20 cellular contexts compared by ENCODE assay signal in the genomic region with DNA sequence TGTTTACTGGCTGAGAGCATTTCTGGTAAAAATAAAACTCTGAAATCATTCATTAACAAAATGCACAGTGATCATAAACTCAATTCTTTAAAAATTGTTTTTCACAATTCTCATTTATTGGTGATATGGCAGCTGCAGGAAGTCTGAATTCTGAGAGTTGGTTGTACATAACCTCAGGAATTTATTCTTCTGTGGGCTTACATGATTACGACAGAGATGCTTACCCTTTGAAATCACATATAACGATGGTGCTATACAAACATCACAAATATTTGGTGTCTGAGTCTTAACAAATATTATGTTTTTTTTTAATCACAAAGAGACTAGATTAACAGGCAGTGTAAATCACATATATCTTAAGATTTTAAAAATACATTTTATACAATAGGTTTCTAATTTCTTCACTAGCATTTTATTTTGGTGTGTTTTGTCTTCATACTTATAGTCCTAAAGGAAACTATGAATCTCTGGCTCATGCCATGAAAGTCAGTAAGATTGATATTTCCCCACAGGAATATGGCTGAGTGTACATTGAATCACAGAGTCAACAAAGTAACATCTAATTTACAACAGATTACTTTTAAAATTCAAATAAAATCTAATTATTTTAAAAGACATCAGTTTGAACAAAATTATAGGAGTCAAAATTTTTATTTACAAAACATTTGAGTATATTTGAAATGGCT.
DNase-seq lines count a peak whose midpoint lies in the region; ATAC-seq and TF ChIP-seq lines count a peak whose summit lies in the region.
"Had no signal": no experiment of that assay in that cellular context is flagged by ENCODE, and none has a peak within 500 bp of the region (broad histone marks: within the 10 kb centered on the region; RNA-seq: fewer than 3 reads in every experiment).

No MANE protein-coding gene starts in this region.

- H3K79me2 ChIP-seq in ACC112 (ENCODE audit: control insufficient read depth, insufficient read depth, low read length, unreplicated experiment): no peaks in the 10 kb centered on the region

- H2AFZ ChIP-seq in ACC112 (ENCODE audit: low read length, unreplicated experiment): peak overlapping the region; percentile 82

- no peaks in the 10 kb centered on the region for H3K9me3 Mint-ChIP-seq in T-helper 2 cell treated with Interferon-gamma antibody and Interleukin-4, amounts not matched to agents 5 μg/mL and 100 μg/mL, for 36 hours
- H3K9me3 Mint-ChIP-seq: activated T-helper 17 cell treated with anti-CD3 and anti-CD28 coated beads, Interleukin-2, amount 50 U/mL, for 72 hours had no signal

- H3K36me3 ChIP-seq in ACC112 (ENCODE audit: insufficient read depth, low read length): no peaks in the 10 kb centered on the region
- H3K36me3 ChIP-seq: gastroesophageal sphincter, neutrophil, vagina had no signal

- DNase-seq in HS-5 (ENCODE audit: low read depth): peak; percentile 89
- DNase-seq in astrocyte of the cerebellum (ENCODE audit: low read depth): peak; percentile 65
- peak; percentile 55 for DNase-seq in glomerular visceral epithelial cell (ENCODE audit: extremely low spot score)
- DNase-seq in left lobe of liver (ENCODE audit: low spot score): no peak
- DNase-seq in T-helper 2 cell treated with Interferon-gamma antibody and Interleukin-4, amounts not matched to agents 5 μg/mL and 100 μg/mL, for 36 hours (ENCODE audit: low spot score): no peak
- DNase-seq: AML-193, anterior cingulate cortex, DMS153, NCI-H1930, NCI-H748 treated with DMSO at 0.1 percent for 48 hours had no signal

- peaks cover 77% of the 10 kb centered on the region for H3K4me1 ChIP-seq in ACC112 (ENCODE audit: control insufficient read depth, insufficient read depth, low read length, unreplicated experiment)

- no peak for ATAC-seq in left lobe of liver
- no peak for ATAC-seq in HG02798 (IDR thresholded peaks at IDR 0.05; ENCODE audit: poor library complexity, unreplicated experiment)
- ATAC-seq in HG03457 (IDR thresholded peaks at IDR 0.05; ENCODE audit: unreplicated experiment): no peak
- ATAC-seq: activated T-helper 17 cell treated with anti-CD3 and anti-CD28 coated beads, Interleukin-2, amount 50 U/mL, for 72 hours; gastroesophageal sphincter; Right ventricle myocardium inferior had no signal

- no peaks in the 10 kb centered on the region for H3K27me3 Mint-ChIP-seq in T-helper 2 cell treated with Interferon-gamma antibody and Interleukin-4, amounts not matched to agents 5 μg/mL and 100 μg/mL, for 36 hours (ENCODE audit: low read depth)
- H3K27me3 Mint-ChIP-seq: activated T-helper 17 cell treated with anti-CD3 and anti-CD28 coated beads, Interleukin-2, amount 50 U/mL, for 72 hours had no signal

- peak overlapping the region; percentile 86 for H3K27ac ChIP-seq in ACC112 (ENCODE audit: low read depth, low read length)
- H3K27ac ChIP-seq: gastroesophageal sphincter, neutrophil, skin epidermis, vagina had no signal

- no peak overlapping the region for H3K27ac Mint-ChIP-seq in T-helper 2 cell treated with Interferon-gamma antibody and Interleukin-4, amounts not matched to agents 5 μg/mL and 100 μg/mL, for 36 hours
- H3K27ac Mint-ChIP-seq: activated T-helper 17 cell treated with anti-CD3 and anti-CD28 coated beads, Interleukin-2, amount 50 U/mL, for 72 hours; stimulated activated naive CD8-positive, alpha-beta T cell treated with anti-CD3 and anti-CD28 coated beads, Interleukin-15, Interleukin-2, amounts not matched to agents 100 ng/mL and 50 ng/mL, for 24 hours had no signal

- peaks cover 13% of the 10 kb centered on the region for H3K4me1 Mint-ChIP-seq in T-helper 2 cell treated with Interferon-gamma antibody and Interleukin-4, amounts not matched to agents 5 μg/mL and 100 μg/mL, for 36 hours (ENCODE audit: low read depth)
- H3K4me1 Mint-ChIP-seq: activated T-helper 17 cell treated with anti-CD3 and anti-CD28 coated beads, Interleukin-2, amount 50 U/mL, for 72 hours had no signal

- in situ Hi-C loops in astrocyte of the cerebellum (cut with HindIII; ENCODE audit: low sequenced_read_pairs): no loop called here

- TF ChIP-seq CTCF in astrocyte of the cerebellum (IDR thresholded peaks at IDR 0.05; ENCODE audit: low read depth, low read length, missing control alignments): no peak

- no peaks in the 10 kb centered on the region for H3K27me3 ChIP-seq in ACC112 (ENCODE audit: insufficient read depth, low read length)
- H3K27me3 ChIP-seq: gastroesophageal sphincter, neutrophil, vagina had no signal

- H3K4me3 Mint-ChIP-seq in T-helper 2 cell treated with Interferon-gamma antibody and Interleukin-4, amounts not matched to agents 5 μg/mL and 100 μg/mL, for 36 hours: no peak overlapping the region
- H3K4me3 Mint-ChIP-seq: activated T-helper 17 cell treated with anti-CD3 and anti-CD28 coated beads, Interleukin-2, amount 50 U/mL, for 72 hours; stimulated activated naive CD8-positive, alpha-beta T cell treated with anti-CD3 and anti-CD28 coated beads, Interleukin-15, Interleukin-2, amounts not matched to agents 100 ng/mL and 50 ng/mL, for 24 hours had no signal

- H3K36me3 Mint-ChIP-seq in T-helper 2 cell treated with Interferon-gamma antibody and Interleukin-4, amounts not matched to agents 5 μg/mL and 100 μg/mL, for 36 hours (ENCODE audit: low read depth): peaks cover 2% of the 10 kb centered on the region

- H3K4me3 ChIP-seq in ACC112 (ENCODE audit: low read depth, low read length) (peak overlapping the region; percentile 47; the same call in 1 of the 2 replicates), astrocyte of the cerebellum (ENCODE audit: low read depth, low read length) (no peak overlapping the region)
- H3K4me3 ChIP-seq: gastroesophageal sphincter, skin epidermis, vagina had no signal

Comparison
In these comparisons a context has a peak if more than half of its experiments do, and no peak if none do; other contexts are left out.
1. DNase-seq: peak in HS-5 (single experiment), astrocyte of the cerebellum (single experiment) and glomerular visceral epithelial cell (single experiment); none in left lobe of liver (single experiment) and T-helper 2 cell treated with Interferon-gamma antibody and Interleukin-4, amounts not matched to agents 5 μg/mL and 100 μg/mL, for 36 hours (single experiment).